In genomic region chr2:3196716-3197115, GRCh38 we compare ENCODE assay signal across 30 cellular contexts.
"Had no signal": no experiment of that assay in that cellular context is flagged by ENCODE, and none has a peak within 500 bp of the region (broad histone marks: within the 10 kb centered on the region; RNA-seq: fewer than 3 reads in every experiment).

No MANE protein-coding gene starts in this region.

- H3K36me3 Mint-ChIP-seq: activated naive CD8-positive, alpha-beta T cell treated with anti-CD3 and anti-CD28 coated beads, Interleukin-2, amount 10 ng/mL, durations not matched to agents 7 days and 5 days had no signal

- H3K4me1 ChIP-seq: breast epithelium, colonic mucosa, right lobe of liver, suprapubic skin, tibial nerve had no signal

- H3K27me3 ChIP-seq: breast epithelium, colonic mucosa, gastrocnemius medialis, left lung, ovary, right lobe of liver, suprapubic skin, tibial nerve had no signal

- H3K4me3 Mint-ChIP-seq: activated naive CD4-positive, alpha-beta T cell treated with anti-CD3 and anti-CD28 coated beads, Interleukin-2, amount 10 ng/mL, durations not matched to agents 7 days and 5 days; activated naive CD8-positive, alpha-beta T cell treated with anti-CD3 and anti-CD28 coated beads, Interleukin-2, amount 10 ng/mL, durations not matched to agents 7 days and 5 days; activated T-helper 1 cell treated with anti-CD3 and anti-CD28 coated beads, Interleukin-12 subunit alpha, Interleukin-12 subunit beta, Interleukin-2, Interleukin-4 antibody, amounts not matched to agents 30 ng/mL and 10 ng/mL and 1 ng/mL, durations not matched to agents 14 hours and 24 hours and 36 hours; effector memory CD8-positive, alpha-beta T cell; nephron had no signal

- H3K4me3 ChIP-seq: breast epithelium, colonic mucosa, gastrocnemius medialis, left lung, lower lobe of right lung, ovary, right lobe of liver, skin epidermis, suprapubic skin, tibial nerve had no signal

- DNase-seq: activated CD4-positive, alpha-beta T cell treated with anti-CD3 and anti-CD28 coated beads for 48 hours; activated CD4-positive, alpha-beta T cell treated with anti-CD3 and anti-CD28 coated beads, Interleukin-2, amount 50 U/mL, for 48 hours; activated CD8-positive, alpha-beta memory T cell treated with anti-CD3 and anti-CD28 coated beads for 24 hours; activated gamma-delta T cell; activated naive CD4-positive, alpha-beta T cell treated with anti-CD3 and anti-CD28 coated beads, Interleukin-2, amount 10 ng/mL, durations not matched to agents 7 days and 5 days; activated naive CD8-positive, alpha-beta T cell treated with anti-CD3 and anti-CD28 coated beads, Interleukin-2, amount 10 ng/mL, durations not matched to agents 7 days and 5 days; activated T-cell treated with anti-CD3 and anti-CD28 coated beads, Interleukin-2, amount 50 U/mL, for 1 hour; colonic mucosa; effector memory CD8-positive, alpha-beta T cell; erythroblast; gastrocnemius medialis; glutamatergic neuron; left lung; lower lobe of right lung; mesenchymal stem cell; ovary; right lobe of liver; stimulated activated CD4-positive, alpha-beta T cell treated with anti-CD3 and anti-CD28 coated beads, Interleukin-1b, Interleukin-23, amount 100 ng/mL, for 48 hours; stimulated activated CD4-positive, alpha-beta T cell treated with anti-CD3 and anti-CD28 coated beads, Interleukin-4, amount 100 ng/mL, for 4 hours; stimulated activated naive CD4-positive, alpha-beta T cell; T-helper 9 cell; WERI-Rb-1 had no signal

- ATAC-seq: activated CD4-positive, CD25-positive, alpha-beta regulatory T cell treated with anti-CD3 and anti-CD28 coated beads, Interleukin-2, amount 50 U/mL, for 24 hours; gastrocnemius medialis; left lung; lower lobe of right lung; right lobe of liver had no signal

- H3K9me3 Mint-ChIP-seq: activated naive CD4-positive, alpha-beta T cell treated with anti-CD3 and anti-CD28 coated beads, Interleukin-2, amount 10 ng/mL, durations not matched to agents 7 days and 5 days; activated naive CD8-positive, alpha-beta T cell treated with anti-CD3 and anti-CD28 coated beads, Interleukin-2, amount 10 ng/mL, durations not matched to agents 7 days and 5 days; activated T-helper 1 cell treated with anti-CD3 and anti-CD28 coated beads, Interleukin-12 subunit alpha, Interleukin-12 subunit beta, Interleukin-2, Interleukin-4 antibody, amounts not matched to agents 30 ng/mL and 10 ng/mL and 1 ng/mL, durations not matched to agents 14 hours and 24 hours and 36 hours; effector memory CD8-positive, alpha-beta T cell; nephron had no signal

- H3K4me1 Mint-ChIP-seq: activated naive CD4-positive, alpha-beta T cell treated with anti-CD3 and anti-CD28 coated beads, Interleukin-2, amount 10 ng/mL, durations not matched to agents 7 days and 5 days; activated naive CD8-positive, alpha-beta T cell treated with anti-CD3 and anti-CD28 coated beads, Interleukin-2, amount 10 ng/mL, durations not matched to agents 7 days and 5 days had no signal

- H3K9me3 ChIP-seq: breast epithelium, colonic mucosa, gastrocnemius medialis, left lung, lower lobe of right lung, ovary, right lobe of liver, suprapubic skin, tibial nerve had no signal

- H3K27ac ChIP-seq: breast epithelium, colonic mucosa, gastrocnemius medialis, left lung, lower lobe of right lung, ovary, right lobe of liver, skin epidermis, suprapubic skin, tibial nerve, WERI-Rb-1 had no signal

- H3K27me3 Mint-ChIP-seq: activated naive CD4-positive, alpha-beta T cell treated with anti-CD3 and anti-CD28 coated beads, Interleukin-2, amount 10 ng/mL, durations not matched to agents 7 days and 5 days; activated naive CD8-positive, alpha-beta T cell treated with anti-CD3 and anti-CD28 coated beads, Interleukin-2, amount 10 ng/mL, durations not matched to agents 7 days and 5 days; effector memory CD8-positive, alpha-beta T cell; progenitor cell of endocrine pancreas had no signal

- H3K27ac Mint-ChIP-seq: activated naive CD4-positive, alpha-beta T cell treated with anti-CD3 and anti-CD28 coated beads, Interleukin-2, amount 10 ng/mL, durations not matched to agents 7 days and 5 days; activated naive CD8-positive, alpha-beta T cell treated with anti-CD3 and anti-CD28 coated beads, Interleukin-2, amount 10 ng/mL, durations not matched to agents 7 days and 5 days; activated T-helper 1 cell treated with anti-CD3 and anti-CD28 coated beads, Interleukin-12 subunit alpha, Interleukin-12 subunit beta, Interleukin-2, Interleukin-4 antibody, amounts not matched to agents 30 ng/mL and 10 ng/mL and 1 ng/mL, durations not matched to agents 14 hours and 24 hours and 36 hours; nephron; progenitor cell of endocrine pancreas had no signal

- H3K36me3 ChIP-seq: breast epithelium, ovary had no signal
